21 cellular contexts compared by ENCODE assay signal in the genomic region with DNA sequence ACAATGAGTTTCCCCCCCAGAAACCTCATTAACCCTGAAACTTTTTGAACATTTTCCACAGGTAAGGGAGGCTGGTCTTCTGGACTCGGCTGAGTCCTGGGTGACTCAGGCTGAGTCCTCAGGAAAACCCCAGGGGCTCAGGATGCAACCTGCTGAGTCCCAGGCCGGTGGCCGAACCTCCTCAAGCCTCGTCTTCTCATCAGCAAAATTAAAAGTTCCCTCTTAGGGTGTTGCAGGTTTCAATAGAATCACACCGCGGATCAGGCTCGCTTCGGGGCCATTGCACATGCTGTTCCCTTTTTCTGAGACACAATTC. TPM values are rescaled to one million over a fixed set of nuclear protein-coding genes. Genes with fewer than 3 reads are reported as not detected.
DNase-seq lines count a peak whose midpoint lies in the region; TF ChIP-seq lines count a peak whose summit lies in the region.
"Had no signal": no experiment of that assay in that cellular context is flagged by ENCODE, and none has a peak within 500 bp of the region (broad histone marks: within the 10 kb centered on the region; RNA-seq: fewer than 3 reads in every experiment).

No MANE protein-coding gene starts in this region.

- in situ Hi-C loops in GM13976 (cut with MboI; ENCODE audit: low sequenced_read_pairs, unreplicated experiment): no loop called here

- CTCF ChIA-PET in HEK293 (lab: Yijun Ruan, JAX): interaction anchor here (0.7 to 1.3 kb wide), 2 partner anchors 62 to 82 kb away, joined by 3 to 6 read pairs; no protein-coding TSS in a partner anchor

- H3K36me3 ChIP-seq in HEK293 (ENCODE audit: control insufficient read depth in 2 of 2, insufficient read depth in 1 of 2, low read length in 2 of 2): no peaks in the 10 kb centered on the region
- H3K36me3 ChIP-seq: left ventricle myocardium inferior, Peyer's patch, SJSA1 had no signal

- H3K9me3 ChIP-seq in HEK293 (ENCODE audit: control insufficient read depth, insufficient read depth, low read depth, low read length): no peaks in the 10 kb centered on the region
- H3K9me3 ChIP-seq: left ventricle myocardium inferior, Peyer's patch, SJSA1 had no signal

- peak; percentile 48 to 63 for DNase-seq in SW 1271 (lab: John Stamatoyannopoulos, UW)
- DNase-seq in epithelial cell of esophagus (ENCODE audit: low read depth): peak; percentile 89
- no peak for DNase-seq in hippocampal formation (lab: John Stamatoyannopoulos, UW)
- no peak for DNase-seq in GM13976 (ENCODE audit: low spot score)
- no peak for DNase-seq in HCEC 1CT
- no peak for DNase-seq in mucosa of gallbladder (ENCODE audit: low spot score)
- DNase-seq: activated CD4-positive, alpha-beta T cell treated with anti-CD3 and anti-CD28 coated beads, Interleukin-2, amount 10 ng/mL, durations not matched to agents 24 days and 14 days; aorta; cerebellar nuclear complex; KBM-7; left ventricle myocardium inferior; NCI-H146; NCI-H510A treated with DMSO at 0.1 percent for 48 hours; NK-92 treated with Interleukin-12 subunit alpha and Interleukin-12 subunit beta, amount 100 ng/mL, for 24 hours; stimulated activated naive CD8-positive, alpha-beta T cell treated with anti-CD3 and anti-CD28 coated beads, Interleukin-15, Interleukin-2, amounts not matched to agents 100 U/mL and 50 U/mL, for 24 hours had no signal

- TF ChIP-seq CTCF in HEK293 (tag by site-specific recombination; IDR thresholded peaks at IDR 0.05) (no peak), epithelial cell of esophagus (IDR thresholded peaks at IDR 0.05; ENCODE audit: insufficient read depth, low read depth, low read length, missing control alignments) (no peak), GM13976 (IDR thresholded peaks at IDR 0.05; ENCODE audit: borderline replicate concordance, control extremely low read depth, extremely low read depth, insufficient read depth, missing control alignments) (no peak)

- POLR2A ChIA-PET in HEK293 (lab: Yijun Ruan, JAX): no interaction called here

- peaks cover 11% of the 10 kb centered on the region for H3K4me1 ChIP-seq in HEK293 (ENCODE audit: control insufficient read depth, insufficient read depth, low read length)

- H3K27ac ChIP-seq in HEK293 (ENCODE audit: extremely low read depth, low read depth, low read length): peak overlapping the region; percentile 27; the same call in 1 of the 2 replicates
- H3K27ac ChIP-seq in skin epidermis: peak overlapping the region in 19 of 21 experiments; percentile 5 to 82 (median 67)
- H3K27ac ChIP-seq: GM23248, left ventricle myocardium inferior, SJSA1 had no signal

- H3K4me3 ChIP-seq in HEK293 (ENCODE audit: low read depth, low read length): no peak overlapping the region
- no peak overlapping the region for H3K4me3 ChIP-seq in epithelial cell of esophagus (ENCODE audit: low read length)
- H3K4me3 ChIP-seq in skin epidermis: no peak overlapping the region
- H3K4me3 ChIP-seq: GM23248, left ventricle myocardium inferior, Peyer's patch, SJSA1 had no signal

TF ChIP-seq in HEK293, 187 proteins besides CTCF, POLR2A, EP300 and RAD21 (continues in another document):
- TF ChIP-seq ZNF792 (tag by site-specific recombination; IDR thresholded peaks at IDR 0.05): no peak
- TF ChIP-seq ZNF621 (tag by site-specific recombination; IDR thresholded peaks at IDR 0.05): no peak
- no peak for TF ChIP-seq ZNF548 (tag by site-specific recombination; IDR thresholded peaks at IDR 0.05)
- TF ChIP-seq ATF2 (tag by site-specific recombination; IDR thresholded peaks at IDR 0.05; ENCODE audit: low read depth): no peak
- peak; percentile 11; the same call in 1 of the 2 replicates for TF ChIP-seq ZEB2 (tag by site-specific recombination; IDR thresholded peaks at IDR 0.05)
- peak; percentile 92 for TF ChIP-seq ZBTB20 (tag by site-specific recombination; IDR thresholded peaks at IDR 0.05)
- TF ChIP-seq ZIC2 (tag by site-specific recombination; IDR thresholded peaks at IDR 0.05): 0 out of 2 replicates have a peak, but pooled peaks have one; percentile 52
- TF ChIP-seq ZNF311 (tag by site-specific recombination; IDR thresholded peaks at IDR 0.05; ENCODE audit: borderline replicate concordance): no peak
- TF ChIP-seq ZNF843 (tag by site-specific recombination; IDR thresholded peaks at IDR 0.05): 0 out of 2 replicates have a peak, but pooled peaks have one; percentile 4
- TF ChIP-seq PRDM10 (tag by site-specific recombination; IDR thresholded peaks at IDR 0.05): peak; percentile 39; the same call in 1 of the 2 replicates
- TF ChIP-seq SP3 (tag by site-specific recombination; IDR thresholded peaks at IDR 0.05): no peak
- TF ChIP-seq, protein P1, sequence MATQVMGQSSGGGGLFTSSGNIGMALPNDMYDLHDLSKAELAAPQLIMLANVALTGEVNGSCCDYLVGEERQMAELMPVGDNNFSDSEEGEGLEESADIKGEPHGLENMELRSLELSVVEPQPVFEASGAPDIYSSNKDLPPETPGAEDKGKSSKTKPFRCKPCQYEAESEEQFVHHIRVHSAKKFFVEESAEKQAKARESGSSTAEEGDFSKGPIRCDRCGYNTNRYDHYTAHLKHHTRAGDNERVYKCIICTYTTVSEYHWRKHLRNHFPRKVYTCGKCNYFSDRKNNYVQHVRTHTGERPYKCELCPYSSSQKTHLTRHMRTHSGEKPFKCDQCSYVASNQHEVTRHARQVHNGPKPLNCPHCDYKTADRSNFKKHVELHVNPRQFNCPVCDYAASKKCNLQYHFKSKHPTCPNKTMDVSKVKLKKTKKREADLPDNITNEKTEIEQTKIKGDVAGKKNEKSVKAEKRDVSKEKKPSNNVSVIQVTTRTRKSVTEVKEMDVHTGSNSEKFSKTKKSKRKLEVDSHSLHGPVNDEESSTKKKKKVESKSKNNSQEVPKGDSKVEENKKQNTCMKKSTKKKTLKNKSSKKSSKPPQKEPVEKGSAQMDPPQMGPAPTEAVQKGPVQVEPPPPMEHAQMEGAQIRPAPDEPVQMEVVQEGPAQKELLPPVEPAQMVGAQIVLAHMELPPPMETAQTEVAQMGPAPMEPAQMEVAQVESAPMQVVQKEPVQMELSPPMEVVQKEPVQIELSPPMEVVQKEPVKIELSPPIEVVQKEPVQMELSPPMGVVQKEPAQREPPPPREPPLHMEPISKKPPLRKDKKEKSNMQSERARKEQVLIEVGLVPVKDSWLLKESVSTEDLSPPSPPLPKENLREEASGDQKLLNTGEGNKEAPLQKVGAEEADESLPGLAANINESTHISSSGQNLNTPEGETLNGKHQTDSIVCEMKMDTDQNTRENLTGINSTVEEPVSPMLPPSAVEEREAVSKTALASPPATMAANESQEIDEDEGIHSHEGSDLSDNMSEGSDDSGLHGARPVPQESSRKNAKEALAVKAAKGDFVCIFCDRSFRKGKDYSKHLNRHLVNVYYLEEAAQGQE (tag by site-specific recombination; IDR thresholded peaks at IDR 0.05): no peak
- TF ChIP-seq ZNF23 (tag by site-specific recombination; IDR thresholded peaks at IDR 0.05; ENCODE audit: borderline replicate concordance): no peak
- TF ChIP-seq ZNF623 (tag by site-specific recombination; IDR thresholded peaks at IDR 0.05): peak; percentile 62; the same call in 1 of the 2 replicates
- TF ChIP-seq ZNF404 (tag by site-specific recombination; IDR thresholded peaks at IDR 0.05): no peak

RNA-seq across cellular contexts. Expression of gene GRHL3, which starts 35.0 kb away (rescaled TPM):
- total RNA-seq in mucosa of gallbladder: 1.4 TPM
- total RNA-seq: activated CD4-positive, alpha-beta T cell treated with anti-CD3 and anti-CD28 coated beads, Interleukin-2, amount 10 ng/mL, durations not matched to agents 24 days and 14 days; aorta; GM23248; left ventricle myocardium inferior; sciatic nerve; SJSA1 had no signal

Comparison
In these comparisons a context has a peak if more than half of its experiments do, and no peak if none do; other contexts are left out.
1. DNase-seq: peak in SW 1271 (2 of 2) and epithelial cell of esophagus (single experiment); none in hippocampal formation (0 of 2), GM13976 (single experiment), HCEC 1CT (single experiment) and mucosa of gallbladder (single experiment).